Comparison of ENCODE assay signal across 22 cellular contexts in the genomic region with DNA sequence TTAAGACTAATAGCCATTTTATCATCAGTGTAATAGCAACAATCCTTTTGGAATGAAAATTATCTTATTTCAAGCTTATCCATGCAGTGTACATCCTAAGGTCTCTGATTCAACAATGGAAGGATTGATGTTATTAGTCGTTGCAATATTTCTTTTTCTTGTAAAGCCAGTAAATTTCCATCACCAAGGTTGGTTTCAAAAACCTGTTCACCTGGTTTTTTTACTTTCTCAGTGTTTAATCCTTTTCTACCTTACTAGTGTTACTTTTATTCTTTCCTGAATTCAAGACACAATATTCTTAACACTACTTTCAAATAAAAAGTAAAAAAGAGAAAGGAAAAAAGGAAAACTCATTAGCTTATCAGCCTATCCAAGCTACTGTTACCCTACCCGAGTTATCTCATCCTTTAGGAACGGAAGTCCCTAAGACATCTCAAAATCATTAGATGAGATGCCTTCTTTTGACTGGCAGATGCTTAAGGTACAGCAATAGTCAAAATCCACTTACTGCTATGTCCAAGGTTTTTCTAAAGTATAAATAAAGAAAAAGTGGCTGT. TPM values are rescaled to one million over a fixed set of nuclear protein-coding genes. Genes with fewer than 3 reads are reported as not detected.
DNase-seq lines count a peak whose midpoint lies in the region; ATAC-seq, FAIRE-seq and TF ChIP-seq lines count a peak whose summit lies in the region.
"Had no signal": no experiment of that assay in that cellular context is flagged by ENCODE, and none has a peak within 500 bp of the region (broad histone marks: within the 10 kb centered on the region; RNA-seq: fewer than 3 reads in every experiment).

No MANE protein-coding gene starts in this region.

- no peak overlapping the region for H3K4me3 Mint-ChIP-seq in activated CD8-positive, alpha-beta T cell treated with anti-CD3 and anti-CD28 coated beads for 36 hours
- H3K4me3 Mint-ChIP-seq: T-cell had no signal

- no peaks in the 10 kb centered on the region for H3K9me3 Mint-ChIP-seq in activated CD8-positive, alpha-beta T cell treated with anti-CD3 and anti-CD28 coated beads for 36 hours
- H3K9me3 Mint-ChIP-seq: T-cell had no signal

- WGBS in prostate gland: 49% methylated on average over 3 of the region's 3 CpGs

- H3K9me3 ChIP-seq in DND-41 (ENCODE audit: insufficient read depth, low read length, severe bottlenecking) (no peaks in the 10 kb centered on the region), prostate gland (no peaks in the 10 kb centered on the region), mucosa of descending colon (no peaks in the 10 kb centered on the region)

- H3K27me3 ChIP-seq in DND-41 (ENCODE audit: insufficient read depth, low read length, poor library complexity) (no peaks in the 10 kb centered on the region), bronchial epithelial cell (ENCODE audit: control insufficient read depth, insufficient read depth, low read length) (no peaks in the 10 kb centered on the region), prostate gland (replicated peaks; ENCODE audit: insufficient read depth) (no peaks in the 10 kb centered on the region)

- no peak for DNase-seq in DND-41
- DNase-seq in LNCaP clone FGC (ENCODE audit: low read depth): peak; percentile 46
- DNase-seq in bronchial epithelial cell (ENCODE audit: low read depth): peak; percentile 12
- no peak for DNase-seq in prostate gland (ENCODE audit: low spot score)
- DNase-seq in NCI-H2029 (lab: John Stamatoyannopoulos, UW): no peak
- no peak for DNase-seq in activated CD8-positive, alpha-beta T cell treated with anti-CD3 and anti-CD28 coated beads for 36 hours
- DNase-seq in mucosa of descending colon: no peak
- no peak for DNase-seq in superior temporal gyrus (ENCODE audit: extremely low spot score)
- DNase-seq: ACHN, C1 segment of cervical spinal cord, EL, GM23248, NCI-H1092 treated with DMSO at 0.1 percent for 48 hours, NCI-H510A, NCI-H748 treated with DMSO at 0.1 percent for 48 hours, RPMI8226, SIG-M5, T-cell had no signal

- peaks cover 23% of the 10 kb centered on the region for H3K36me3 Mint-ChIP-seq in activated CD8-positive, alpha-beta T cell treated with anti-CD3 and anti-CD28 coated beads for 36 hours (ENCODE audit: low read depth)

- POLR2A ChIA-PET in activated CD8-positive, alpha-beta T cell treated with anti-CD3 and anti-CD28 coated beads for 36 hours (lab: Charles Lee): interaction anchor here (1.3 kb wide), 1 partner anchor 156 kb away, joined by 3 read pairs; no protein-coding TSS in a partner anchor

- intact Hi-C loops in prostate gland (cut with DNase I) (no loop called here), mucosa of descending colon (cut with DNase I, micrococcal nuclease) (no loop called here)
- intact Hi-C loops in activated CD8-positive, alpha-beta T cell treated with anti-CD3 and anti-CD28 coated beads for 36 hours (cut with micrococcal nuclease): no loop called here

- H3K9ac ChIP-seq in DND-41 (ENCODE audit: low read depth, low read length): no peak overlapping the region
- H3K9ac ChIP-seq: GM23248, KMS-11 had no signal

- H4K20me1 ChIP-seq in DND-41 (ENCODE audit: insufficient read depth, low read length): peaks cover 65% of the 10 kb centered on the region

- H3K4me3 ChIP-seq in DND-41 (ENCODE audit: low read depth in 1 of 2, low read length in 2 of 2) (no peak overlapping the region), LNCaP clone FGC (ENCODE audit: low read depth, low read length) (peak overlapping the region; percentile 39), bronchial epithelial cell (ENCODE audit: low read depth, low read length) (no peak overlapping the region), prostate gland (no peak overlapping the region), mucosa of descending colon (no peak overlapping the region)
- H3K4me3 ChIP-seq: GM23248 had no signal

- no peak for TF ChIP-seq POLR2A in prostate gland (IDR thresholded peaks at IDR 0.05)

- H3K4me1 ChIP-seq in DND-41 (ENCODE audit: insufficient read depth, low read length) (peaks cover 28% of the 10 kb centered on the region), prostate gland (replicated peaks) (peaks cover 6% of the 10 kb centered on the region), mucosa of descending colon (ENCODE audit: low read depth) (peaks cover 54% of the 10 kb centered on the region)

- no peak for FAIRE-seq in bronchial epithelial cell (lab: Jason Lieb, UNC)
- FAIRE-seq: GM12892, GM18507 had no signal

- H2AFZ ChIP-seq in DND-41 (ENCODE audit: low read depth, low read length): no peak overlapping the region
- H2AFZ ChIP-seq: GM23248 had no signal

- CTCF ChIA-PET in activated CD8-positive, alpha-beta T cell treated with anti-CD3 and anti-CD28 coated beads for 36 hours (lab: Charles Lee): interaction anchor here (1.2 kb wide), 1 partner anchor 50 kb away, joined by 3 read pairs; no protein-coding TSS in a partner anchor

- H3K27ac ChIP-seq in DND-41 (ENCODE audit: low read length): no peak overlapping the region
- peak overlapping the region; percentile 9 to 53 for H3K27ac ChIP-seq in prostate gland
- H3K27ac ChIP-seq: GM23248, KMS-11 had no signal

- peaks cover 33% of the 10 kb centered on the region for H3K36me3 ChIP-seq in DND-41 (ENCODE audit: insufficient read depth, low read length)
- H3K36me3 ChIP-seq in bronchial epithelial cell (ENCODE audit: control insufficient read depth, insufficient read depth, low read length): no peaks in the 10 kb centered on the region
- no peaks in the 10 kb centered on the region for H3K36me3 ChIP-seq in prostate gland
- no peaks in the 10 kb centered on the region for H3K36me3 ChIP-seq in mucosa of descending colon (ENCODE audit: low read depth)

- no peaks in the 10 kb centered on the region for H3K27me3 Mint-ChIP-seq in activated CD8-positive, alpha-beta T cell treated with anti-CD3 and anti-CD28 coated beads for 36 hours
- H3K27me3 Mint-ChIP-seq: T-cell had no signal

- H3K27ac Mint-ChIP-seq in activated CD8-positive, alpha-beta T cell treated with anti-CD3 and anti-CD28 coated beads for 36 hours: no peak overlapping the region
- H3K27ac Mint-ChIP-seq: T-cell had no signal

- no peak for TF ChIP-seq CTCF in DND-41 (IDR thresholded peaks at IDR 0.05; ENCODE audit: borderline replicate concordance, extremely low read depth, low read length, poor library complexity, severe bottlenecking)
- TF ChIP-seq CTCF in LNCaP clone FGC (IDR thresholded peaks at IDR 0.05; ENCODE audit: control insufficient read depth, extremely low read depth, insufficient read depth): no peak
- no peak for TF ChIP-seq CTCF in bronchial epithelial cell (IDR thresholded peaks at IDR 0.05; ENCODE audit: insufficient read depth, low read length, severe bottlenecking)
- TF ChIP-seq CTCF in prostate gland (IDR thresholded peaks at IDR 0.05): no peak
- TF ChIP-seq CTCF in activated CD8-positive, alpha-beta T cell treated with anti-CD3 and anti-CD28 coated beads for 36 hours (IDR thresholded peaks at IDR 0.05): no peak
- TF ChIP-seq CTCF in mucosa of descending colon (IDR thresholded peaks at IDR 0.05): no peak

- peak overlapping the region; percentile 26; the same call in 1 of the 2 replicates for H3K4me2 ChIP-seq in DND-41 (ENCODE audit: insufficient read depth, low read length)
- H3K4me2 ChIP-seq: KMS-11 had no signal

- peaks cover 99% of the 10 kb centered on the region for H3K79me2 ChIP-seq in DND-41 (ENCODE audit: insufficient read depth, low read length)

- H3K4me1 Mint-ChIP-seq in activated CD8-positive, alpha-beta T cell treated with anti-CD3 and anti-CD28 coated beads for 36 hours (ENCODE audit: low read depth): peaks cover 54% of the 10 kb centered on the region

- ATAC-seq in DND-41 (ENCODE audit: insufficient read depth, low read depth) (no peak), mucosa of descending colon (no peak)
- ATAC-seq in activated CD8-positive, alpha-beta T cell treated with anti-CD3 and anti-CD28 coated beads for 36 hours: no peak
- ATAC-seq: SK-N-SH treated with all-trans-retinoic acid at 6 μM for 48 hours, T-cell had no signal

RNA-seq across cellular contexts. Expression of gene ZFR, which starts 5.4 kb away (rescaled TPM):
- total RNA-seq in bronchial epithelial cell (65.0 and 81.3 TPM in 2 replicates), prostate gland (10 to 100 TPM; 69.0 to 73.7 TPM), mucosa of descending colon (10 to 100 TPM; 44.0 to 73.3 (median 44.7) TPM)
- total RNA-seq in activated CD8-positive, alpha-beta T cell treated with anti-CD3 and anti-CD28 coated beads for 36 hours: 10 to 100 TPM; 56.8 to 59.2 TPM

Comparison
In these comparisons a context has a peak if more than half of its experiments do, and no peak if none do; other contexts are left out.
1. DNase-seq: peak in LNCaP clone FGC (single experiment) and bronchial epithelial cell (single experiment); none in DND-41 (single experiment), prostate gland (single experiment), NCI-H2029 (single experiment), activated CD8-positive, alpha-beta T cell treated with anti-CD3 and anti-CD28 coated beads for 36 hours (single experiment), mucosa of descending colon (0 of 3) and superior temporal gyrus (single experiment).